20 cellular contexts compared by ENCODE assay signal in genomic region chr20:57315083-57315963, GRCh38. TPM values are rescaled to one million over a fixed set of nuclear protein-coding genes. Genes with fewer than 3 reads are reported as not detected.
DNase-seq lines count a peak whose midpoint lies in the region; ATAC-seq, FAIRE-seq and TF ChIP-seq lines count a peak whose summit lies in the region.
"Had no signal": no experiment of that assay in that cellular context is flagged by ENCODE, and none has a peak within 500 bp of the region (broad histone marks: within the 10 kb centered on the region; RNA-seq: fewer than 3 reads in every experiment).

No MANE protein-coding gene starts in this region.

- H4K20me1 ChIP-seq in K562 (replicated peaks; ENCODE audit: control insufficient read depth, insufficient read depth, low read length), result no peaks in the 10 kb centered on the region; the same call in 1 of the 2 replicates
- no peaks in the 10 kb centered on the region for H4K20me1 ChIP-seq in neural progenitor cell (ENCODE audit: low read depth)

- H3K27me3 ChIP-seq in K562 (ENCODE audit: control insufficient read depth in 2 of 2, insufficient read depth in 2 of 2, low read length in 2 of 2) (peaks cover 37 to 66% of the 10 kb centered on the region in 2 experiments), neural progenitor cell (no peaks in the 10 kb centered on the region)

- H3K4me3 ChIP-seq in K562, result no peak overlapping the region
- H3K4me3 ChIP-seq in neural progenitor cell, result no peak overlapping the region

- no peak for TF ChIP-seq RAD21 in K562 (CRISPR knock-in tag; conservative IDR thresholded peaks at IDR 0.05 in 1 of 2, IDR thresholded peaks at IDR 0.05 in 1 of 2)

- no peaks in the 10 kb centered on the region for H3K9me1 ChIP-seq in K562 (ENCODE audit: control insufficient read depth, insufficient read depth, low read length)

- BruUV-seq in K562 (replicated peaks; lab: Mats Ljungman, UMichigan), result no TSS peak

- FAIRE-seq in K562 (lab: Jason Lieb, UNC), result no peak
- FAIRE-seq: G401.6, RCC 7860 had no signal

- H3K36me3 Mint-ChIP-seq in neural progenitor cell, result no peaks in the 10 kb centered on the region
- no peaks in the 10 kb centered on the region for H3K36me3 Mint-ChIP-seq in activated T-helper 17 cell treated with anti-CD3 and anti-CD28 coated beads, Interleukin-2, amount 50 U/mL, for 72 hours (ENCODE audit: low read depth)

- peak; percentile 13 for DNase-seq in activated CD8-positive, alpha-beta memory T cell treated with anti-CD3 and anti-CD28 coated beads for 24 hours
- DNase-seq in activated CD8-positive, alpha-beta memory T cell treated with anti-CD3 and anti-CD28 coated beads, Interleukin-2, amount 50 U/mL, for 4 hours, result no peak
- DNase-seq in NCI-H526 (lab: John Stamatoyannopoulos, UW) (peak; percentile 24 to 55), K562 (ENCODE audit: extremely low read depth in 1 of 4, low spot score in 3 of 4) (no peak), neural progenitor cell (ENCODE audit: low spot score) (no peak), left colon (no peak)
- DNase-seq: DND-41, HCEC 1CT, KG1, NCI-H1417 treated with DMSO at 0.1 percent for 48 hours, NCI-H187 treated with DMSO at 0.1 percent for 48 hours, NCI-H226, SHP77 treated with DMSO at 0.1 percent for 48 hours, SK-N-SH had no signal

- intact Hi-C loops in K562 (cut with micrococcal nuclease) (no loop called here), left colon (cut with DNase I, micrococcal nuclease) (no loop called here)

- under 1% methylated on average over 8 of the region's 8 CpGs for WGBS in K562 (ENCODE audit: insufficient coverage, low coverage, missing lambda C conversion rate)

- H3K27ac ChIP-seq in K562 (ENCODE audit: extremely low read depth, low read depth, low read length), result no peak overlapping the region
- H3K27ac ChIP-seq in neural progenitor cell, result no peak overlapping the region
- H3K27ac ChIP-seq: 22Rv1 had no signal

- H2AFZ ChIP-seq in K562 (ENCODE audit: low read depth, low read length) (no peak overlapping the region), neural progenitor cell (replicated peaks) (no peak overlapping the region)

- H3K9me3 ChIP-seq in K562 (replicated peaks; ENCODE audit: control insufficient read depth, insufficient read depth, low read depth, low read length) (no peaks in the 10 kb centered on the region), neural progenitor cell (ENCODE audit: low read depth) (no peaks in the 10 kb centered on the region)
- H3K9me3 ChIP-seq: SK-N-SH had no signal

- H3K4me2 ChIP-seq in K562 (ENCODE audit: insufficient read depth, low read length), result no peak overlapping the region
- H3K4me2 ChIP-seq in neural progenitor cell, result no peak overlapping the region
- H3K4me2 ChIP-seq: SK-N-SH had no signal

- CTCF ChIA-PET in K562 (lab: Yijun Ruan, JAX; ENCODE audit: low intra/inter-chr PET ratio), result no interaction called here

- no peak overlapping the region for H3K4me3 Mint-ChIP-seq in neural progenitor cell
- no peak overlapping the region for H3K4me3 Mint-ChIP-seq in activated T-helper 17 cell treated with anti-CD3 and anti-CD28 coated beads, Interleukin-2, amount 50 U/mL, for 72 hours

- peaks cover 20% of the 10 kb centered on the region for H3K4me1 Mint-ChIP-seq in neural progenitor cell
- no peaks in the 10 kb centered on the region for H3K4me1 Mint-ChIP-seq in activated T-helper 17 cell treated with anti-CD3 and anti-CD28 coated beads, Interleukin-2, amount 50 U/mL, for 72 hours

- H3F3A ChIP-seq in neural progenitor cell (ENCODE audit: low read depth), result no peaks in the 10 kb centered on the region

- in situ Hi-C loops in K562 (cut with MboI), result no loop called here

- no peaks in the 10 kb centered on the region for H3K36me3 ChIP-seq in K562 (ENCODE audit: control insufficient read depth, insufficient read depth, low read length)
- H3K36me3 ChIP-seq in neural progenitor cell, result no peaks in the 10 kb centered on the region

- H3K9me3 Mint-ChIP-seq in neural progenitor cell, result no peaks in the 10 kb centered on the region
- H3K9me3 Mint-ChIP-seq in activated T-helper 17 cell treated with anti-CD3 and anti-CD28 coated beads, Interleukin-2, amount 50 U/mL, for 72 hours, result no peaks in the 10 kb centered on the region

- ATAC-seq in K562 (no peak), HG03097 (IDR thresholded peaks at IDR 0.05; ENCODE audit: low FRiP score, unreplicated experiment) (no peak), left colon (no peak)
- no peak for ATAC-seq in activated T-helper 17 cell treated with anti-CD3 and anti-CD28 coated beads, Interleukin-2, amount 50 U/mL, for 72 hours (replicated peaks)

- H3K4me1 ChIP-seq in K562 (replicated peaks in 1 of 2; ENCODE audit: control insufficient read depth in 2 of 2, insufficient read depth in 2 of 2, low read length in 2 of 2) (no peaks in the 10 kb centered on the region), neural progenitor cell (peaks cover 6% of the 10 kb centered on the region)

- POLR2A ChIA-PET in K562 (lab: Yijun Ruan, JAX), result interaction anchor here (0.6 kb wide), 1 partner anchor 12 kb away, joined by 3 read pairs; no protein-coding TSS in a partner anchor

- peaks cover 16% of the 10 kb centered on the region for H3K27me3 Mint-ChIP-seq in neural progenitor cell (ENCODE audit: insufficient read depth, low read depth)
- peaks cover 20% of the 10 kb centered on the region for H3K27me3 Mint-ChIP-seq in activated T-helper 17 cell treated with anti-CD3 and anti-CD28 coated beads, Interleukin-2, amount 50 U/mL, for 72 hours

- H3K9ac ChIP-seq in K562 (ENCODE audit: insufficient read depth in 1 of 2, low read depth in 2 of 2, low read length in 2 of 2) (no peak overlapping the region), neural progenitor cell (no peak overlapping the region)
- H3K9ac ChIP-seq: SK-N-SH had no signal

- TF ChIP-seq POLR2A in K562 (conservative IDR thresholded peaks at IDR 0.05), result no peak

- no peak for TF ChIP-seq EP300 in K562 (IDR thresholded peaks at IDR 0.05; ENCODE audit: low read length)

- TF ChIP-seq CTCF in K562 (IDR thresholded peaks at IDR 0.05 in 2 of 3, conservative IDR thresholded peaks at IDR 0.05 in 1 of 3; ENCODE audit: insufficient read depth in 2 of 3, low read depth in 1 of 3, low read length in 3 of 3) (no peak), neural progenitor cell (IDR thresholded peaks at IDR 0.05) (no peak)

- H3K79me2 ChIP-seq in K562 (ENCODE audit: control insufficient read depth, insufficient read depth, low read length), result no peaks in the 10 kb centered on the region
- H3K79me2 ChIP-seq in neural progenitor cell (ENCODE audit: low read depth), result no peaks in the 10 kb centered on the region

- peak overlapping the region; percentile 69 for H3K27ac Mint-ChIP-seq in neural progenitor cell
- no peak overlapping the region for H3K27ac Mint-ChIP-seq in activated T-helper 17 cell treated with anti-CD3 and anti-CD28 coated beads, Interleukin-2, amount 50 U/mL, for 72 hours

RNA-seq across cellular contexts. Expression of gene SPO11, which starts 14.3 kb away (rescaled TPM):
- not detected in 2 replicates for total RNA-seq in K562 (2011; cell fraction: chromatin; rRNA removed; ENCODE audit: low replicate concordance)
- not detected in 2 replicates for total RNA-seq in K562 (2011; cell fraction: nucleolus; rRNA removed)
- total RNA-seq in K562 (2011; cell fraction: nucleoplasm; rRNA removed), result not detected in 2 replicates
- total RNA-seq in K562 (2014; rRNA removed) (not detected in 2 replicates), K562 (2014; rRNA removed; fragmentation: Illumina TruSeq; extraction: Trizol) (not detected in 2 replicates), K562 (2015; rRNA removed; fragmentation: Illumina TruSeq; extraction: Trizol) (not detected in 2 replicates), K562 (2021) (not detected in 2 replicates), neural progenitor cell (ENCODE audit: low replicate concordance) (not detected in 2 replicates), left colon (not detected)
- polyA plus RNA-seq in K562 (2011; rRNA removed) (not detected in 2 replicates), K562 (2014; fragmentation: Illumina TruSeq; extraction: Trizol) (not detected in 2 replicates), K562 (2014; fragmentation: Nextera tagmentation; extraction: Ambion mirVana) (not detected), K562 (2014; rRNA removed) (not detected in 2 replicates)
- not detected in 2 replicates for polyA plus RNA-seq in K562 (2011; cell fraction: cytosol; rRNA removed)
- polyA plus RNA-seq in K562 (2011; cell fraction: nucleus; rRNA removed), result not detected in 2 replicates
- polyA plus RNA-seq in K562 (2012), result not detected in 2 replicates
- not detected in 2 replicates for polyA minus RNA-seq in K562 (2011; rRNA and poly(A)+ RNA removed)
- polyA minus RNA-seq in K562 (2011; cell fraction: cytosol; rRNA and poly(A)+ RNA removed), result not detected in 2 replicates
- polyA minus RNA-seq in K562 (2011; cell fraction: nucleus; rRNA and poly(A)+ RNA removed), result not detected in 2 replicates
- total RNA-seq in activated T-helper 17 cell treated with anti-CD3 and anti-CD28 coated beads, Interleukin-2, amount 50 U/mL, for 72 hours, result not detected
- polyA plus RNA-seq: AG04450, SK-N-SH had no signal

RNA-seq across cellular contexts. Expression of gene RAE1, which starts 35.7 kb away (rescaled TPM):
- total RNA-seq in K562 (2011; cell fraction: chromatin; rRNA removed; ENCODE audit: low replicate concordance), result 95.3 and 106 TPM in 2 replicates
- 55.4 and 62.8 TPM in 2 replicates for total RNA-seq in K562 (2011; cell fraction: nucleolus; rRNA removed)
- 67.5 and 71.1 TPM in 2 replicates for total RNA-seq in K562 (2011; cell fraction: nucleoplasm; rRNA removed)
- 40.8 and 60.8 TPM in 2 replicates for total RNA-seq in K562 (2014; rRNA removed)
- 77.7 and 81.1 TPM in 2 replicates for total RNA-seq in K562 (2014; rRNA removed; fragmentation: Illumina TruSeq; extraction: Trizol)
- total RNA-seq in K562 (2015; rRNA removed; fragmentation: Illumina TruSeq; extraction: Trizol), result 82.6 and 84.9 TPM in 2 replicates
- total RNA-seq in K562 (2021), result 68.7 and 70.5 TPM in 2 replicates
- 49.8 and 52.2 TPM in 2 replicates for polyA plus RNA-seq in K562 (2011; rRNA removed)
- polyA plus RNA-seq in K562 (2011; cell fraction: cytosol; rRNA removed), result 54.7 and 109 TPM in 2 replicates
- polyA plus RNA-seq in K562 (2011; cell fraction: nucleus; rRNA removed), result 88.3 and 89.8 TPM in 2 replicates
- 45.2 and 61.8 TPM in 2 replicates for polyA plus RNA-seq in K562 (2012)
- 100 and 104 TPM in 2 replicates for polyA plus RNA-seq in K562 (2014; fragmentation: Illumina TruSeq; extraction: Trizol)
- polyA plus RNA-seq in K562 (2014; fragmentation: Nextera tagmentation; extraction: Ambion mirVana), result 100 to 1,000 TPM; 223 to 248 TPM
- polyA plus RNA-seq in K562 (2014; rRNA removed), result 33.7 and 62.4 TPM in 2 replicates
- 80.5 and 110 TPM in 2 replicates for polyA minus RNA-seq in K562 (2011; rRNA and poly(A)+ RNA removed)
- 36.4 and 45.3 TPM in 2 replicates for polyA minus RNA-seq in K562 (2011; cell fraction: cytosol; rRNA and poly(A)+ RNA removed)
- polyA minus RNA-seq in K562 (2011; cell fraction: nucleus; rRNA and poly(A)+ RNA removed), result 55.3 and 89.0 TPM in 2 replicates
- total RNA-seq in neural progenitor cell (ENCODE audit: low replicate concordance), result 50.2 and 77.6 TPM in 2 replicates
- 10 to 100 TPM; 16.0 to 17.2 TPM for total RNA-seq in left colon
- 10 to 100 TPM; 48.3 to 79.7 TPM for total RNA-seq in activated T-helper 17 cell treated with anti-CD3 and anti-CD28 coated beads, Interleukin-2, amount 50 U/mL, for 72 hours

RNA-seq across cellular contexts. Expression of gene BMP7, which starts 48.9 kb away (rescaled TPM):
- not detected in 2 replicates for total RNA-seq in K562 (2011; cell fraction: chromatin; rRNA removed; ENCODE audit: low replicate concordance)
- total RNA-seq in K562 (2011; cell fraction: nucleolus; rRNA removed), result not detected in 2 replicates
- total RNA-seq in K562 (2011; cell fraction: nucleoplasm; rRNA removed), result not detected in 2 replicates
- total RNA-seq in K562 (2014; rRNA removed) (not detected in 2 replicates), K562 (2014; rRNA removed; fragmentation: Illumina TruSeq; extraction: Trizol) (not detected in 2 replicates), K562 (2015; rRNA removed; fragmentation: Illumina TruSeq; extraction: Trizol) (not detected in 2 replicates), K562 (2021) (0.13 and 0.18 TPM in 2 replicates), neural progenitor cell (ENCODE audit: low replicate concordance) (11.2 and 31.1 TPM in 2 replicates), left colon (under 1 TPM; 0.34 to 0.78 TPM)
- polyA plus RNA-seq in K562 (2011; rRNA removed) (not detected in 2 replicates), K562 (2014; fragmentation: Illumina TruSeq; extraction: Trizol) (not detected in 2 replicates), K562 (2014; fragmentation: Nextera tagmentation; extraction: Ambion mirVana) (not detected), K562 (2014; rRNA removed) (not detected in 2 replicates)
- polyA plus RNA-seq in K562 (2011; cell fraction: cytosol; rRNA removed), result not detected in 2 replicates
- not detected in 2 replicates for polyA plus RNA-seq in K562 (2011; cell fraction: nucleus; rRNA removed)
- 0.07 and 0.15 TPM in 2 replicates for polyA plus RNA-seq in K562 (2012)
- polyA minus RNA-seq in K562 (2011; rRNA and poly(A)+ RNA removed), result not detected in 2 replicates
- not detected in 2 replicates for polyA minus RNA-seq in K562 (2011; cell fraction: cytosol; rRNA and poly(A)+ RNA removed)
- not detected in 2 replicates for polyA minus RNA-seq in K562 (2011; cell fraction: nucleus; rRNA and poly(A)+ RNA removed)
- total RNA-seq in activated T-helper 17 cell treated with anti-CD3 and anti-CD28 coated beads, Interleukin-2, amount 50 U/mL, for 72 hours, result not detected
- polyA plus RNA-seq: AG04450, SK-N-SH had no signal

Comparison
In these comparisons a context has a peak if more than half of its experiments do, and no peak if none do; other contexts are left out.
1. DNase-seq: peak in activated CD8-positive, alpha-beta memory T cell treated with anti-CD3 and anti-CD28 coated beads for 24 hours (single experiment) and NCI-H526 (2 of 2); none in activated CD8-positive, alpha-beta memory T cell treated with anti-CD3 and anti-CD28 coated beads, Interleukin-2, amount 50 U/mL, for 4 hours (single experiment), K562 (0 of 4), neural progenitor cell (single experiment) and left colon (0 of 2).